ENCODE assay signal across 14 cellular contexts in genomic region chr22:29328566-29329500, GRCh38. TPM values are rescaled to one million over a fixed set of nuclear protein-coding genes. Genes with fewer than 3 reads are reported as not detected.
A peak's percentile ranks its signal among the peaks of the same experiment; 100 is the strongest.
DNase-seq lines count a peak whose midpoint lies in the region; TF ChIP-seq lines count a peak whose summit lies in the region.
"Had no signal": no experiment of that assay in that cellular context is flagged by ENCODE, and none has a peak within 500 bp of the region (broad histone marks: within the 10 kb centered on the region; RNA-seq: fewer than 3 reads in every experiment).

No MANE protein-coding gene starts in this region.

- H3K27me3 ChIP-seq in dorsolateral prefrontal cortex, result no peaks in the 10 kb centered on the region
- H3K27me3 ChIP-seq: gastroesophageal sphincter had no signal

- in situ Hi-C loops in KBM-7 (cut with MboI; ENCODE audit: low pct_unique_long_range_greater_than_20kb, low sequenced_read_pairs), result no loop called here

- H3K4me3 ChIP-seq in dorsolateral prefrontal cortex, result no peak overlapping the region
- H3K4me3 ChIP-seq: gastroesophageal sphincter had no signal

- intact Hi-C loops in dorsolateral prefrontal cortex (cut with DNase I), result no loop called here
- intact Hi-C loops in posterior cingulate gyrus (cut with DNase I), result no loop called here

- peak; percentile 94 for DNase-seq in DMS 273 (lab: John Stamatoyannopoulos, UW; ENCODE audit: unreplicated experiment)
- peak; percentile 61 for DNase-seq in NCI-H1694 (lab: John Stamatoyannopoulos, UW)
- DNase-seq in dorsolateral prefrontal cortex, result peak in 7 of 10 donors; percentile 78 to 89 (median 81)
- peak in 8 of 10 donors; percentile 67 to 96 (median 78) for DNase-seq in posterior cingulate gyrus
- no peak for DNase-seq in KBM-7
- no peak for DNase-seq in DMS114 treated with DMSO at 0.1 percent for 48 hours (lab: John Stamatoyannopoulos, UW; ENCODE audit: unreplicated experiment)
- DNase-seq in DMS153 (lab: John Stamatoyannopoulos, UW), result no peak
- DNase-seq in HPDE6-E6E7 (ENCODE audit: extremely low spot score), result no peak
- DNase-seq: activated CD4-positive, CD25-positive, alpha-beta regulatory T cell treated with anti-CD3 and anti-CD28 coated beads, Interleukin-2, amount 50 U/mL, for 72 hours; activated T-cell treated with anti-CD3 and anti-CD28 coated beads, Interleukin-2, amount 50 U/mL, for 24 hours; small intestine; stimulated activated naive CD4-positive, alpha-beta T cell had no signal

- peak overlapping the region in 56 of 59 donors; percentile 4 to 89 (median 72) for H3K27ac ChIP-seq in dorsolateral prefrontal cortex
- H3K27ac ChIP-seq: epithelial cell of prostate, gastroesophageal sphincter had no signal

- no peak for TF ChIP-seq CTCF in dorsolateral prefrontal cortex (IDR thresholded peaks at IDR 0.05 in 54 of 56, conservative IDR thresholded peaks at IDR 0.05 in 2 of 56; ENCODE audit: low read depth in 1 of 56, partially characterized antibody in 56 of 56)

RNA-seq across cellular contexts. Expression of gene RASL10A, which starts 13.3 kb away (rescaled TPM):
- total RNA-seq in dorsolateral prefrontal cortex, result 10 to 100 TPM in 119 of 120 experiments, 1 to 10 TPM in 1; 8.9 to 47.8 (median 25.3) TPM

RNA-seq across cellular contexts. Expression of gene GAS2L1, which starts 22.4 kb away (rescaled TPM):
- total RNA-seq in dorsolateral prefrontal cortex, result 100 to 1,000 TPM in 1 of 120 experiments, 10 to 100 TPM in 119; 33.5 to 139 (median 57.6) TPM

RNA-seq across cellular contexts. Expression of gene AP1B1, which starts 59.5 kb away (rescaled TPM):
- 100 to 1,000 TPM in 6 of 120 experiments, 10 to 100 TPM in 114; 62.6 to 104 (median 87.0) TPM for total RNA-seq in dorsolateral prefrontal cortex

Comparison
In these comparisons a context has a peak if more than half of its experiments do, and no peak if none do; other contexts are left out.
1. DNase-seq: peak in DMS 273 (single experiment), NCI-H1694 (single experiment), dorsolateral prefrontal cortex (7 of 10) and posterior cingulate gyrus (8 of 10); none in KBM-7 (single experiment), DMS114 treated with DMSO at 0.1 percent for 48 hours (single experiment), DMS153 (single experiment) and HPDE6-E6E7 (single experiment).